16 cellular contexts compared by ENCODE assay signal in genomic region chr1:205470131-205470530, GRCh38. TPM values are rescaled to one million over a fixed set of nuclear protein-coding genes. Genes with fewer than 3 reads are reported as not detected.
DNase-seq lines count a peak whose midpoint lies in the region; ATAC-seq, FAIRE-seq and TF ChIP-seq lines count a peak whose summit lies in the region.
"Had no signal": no experiment of that assay in that cellular context is flagged by ENCODE, and none has a peak within 500 bp of the region (broad histone marks: within the 10 kb centered on the region; RNA-seq: fewer than 3 reads in every experiment).

No MANE protein-coding gene starts in this region.

- H3K36me3 Mint-ChIP-seq in Calu3 (ENCODE audit: insufficient read depth, unreplicated experiment), result no peaks in the 10 kb centered on the region
- H3K36me3 Mint-ChIP-seq in GM23338 (ENCODE audit: low read depth), result peaks cover 6% of the 10 kb centered on the region; the same call in 1 of the 3 replicates
- H3K36me3 Mint-ChIP-seq in progenitor cell of endocrine pancreas (ENCODE audit: insufficient read depth), result no peaks in the 10 kb centered on the region
- H3K36me3 Mint-ChIP-seq: CD14-positive monocyte had no signal

- H3K4me1 ChIP-seq in GM23338 (ENCODE audit: insufficient read depth) (peaks cover 21% of the 10 kb centered on the region), endothelial cell of umbilical vein (ENCODE audit: control insufficient read depth, extremely low read depth, insufficient read depth, low read length) (no peaks in the 10 kb centered on the region)
- H3K4me1 ChIP-seq: A549, Caco-2 had no signal

- ATAC-seq in GM23338 (no peak), omental fat pad (ENCODE audit: low FRiP score) (no peak), HG02970 (IDR thresholded peaks at IDR 0.05; ENCODE audit: low FRiP score, unreplicated experiment) (no peak)

- no peak overlapping the region for H3K9ac ChIP-seq in endothelial cell of umbilical vein (replicated peaks; ENCODE audit: extremely low read depth, insufficient read depth, low read length)
- H3K9ac ChIP-seq: GM23248 had no signal

- H3F3A ChIP-seq in GM23338 (replicated peaks; ENCODE audit: low read depth), result peaks cover 7% of the 10 kb centered on the region; the same call in 1 of the 2 replicates

- H3K27me3 Mint-ChIP-seq in Calu3 (ENCODE audit: unreplicated experiment), result peaks cover 28% of the 10 kb centered on the region
- peaks cover 17% of the 10 kb centered on the region for H3K27me3 Mint-ChIP-seq in GM23338 (ENCODE audit: insufficient read depth, low read depth, poor library complexity)
- H3K27me3 Mint-ChIP-seq in progenitor cell of endocrine pancreas, result peaks cover 35% of the 10 kb centered on the region

- H3K4me1 Mint-ChIP-seq in Calu3 (ENCODE audit: low read depth, unreplicated experiment), result no peaks in the 10 kb centered on the region
- peaks cover 27% of the 10 kb centered on the region for H3K4me1 Mint-ChIP-seq in GM23338
- peaks cover 16% of the 10 kb centered on the region for H3K4me1 Mint-ChIP-seq in progenitor cell of endocrine pancreas (ENCODE audit: low read depth)
- H3K4me1 Mint-ChIP-seq: CD14-positive monocyte had no signal

- H3K9me3 ChIP-seq in endothelial cell of umbilical vein (replicated peaks; ENCODE audit: control insufficient read depth, insufficient read depth, low read length), result no peaks in the 10 kb centered on the region

- TF ChIP-seq POLR2A in endothelial cell of umbilical vein (IDR thresholded peaks at IDR 0.05; ENCODE audit: low read depth, low read length), result no peak

- H2AFZ ChIP-seq in GM23338 (peak overlapping the region; percentile 59; the same call in 1 of the 2 replicates), endothelial cell of umbilical vein (ENCODE audit: low read depth, low read length) (no peak overlapping the region)
- H2AFZ ChIP-seq: GM23248 had no signal

- no peak for TF ChIP-seq CTCF in Calu3 (IDR thresholded peaks at IDR 0.05; ENCODE audit: unreplicated experiment)
- no peak for TF ChIP-seq CTCF in GM23338 (conservative IDR thresholded peaks at IDR 0.05; ENCODE audit: low read depth in 2 of 2)
- no peak for TF ChIP-seq CTCF in endothelial cell of umbilical vein (IDR thresholded peaks at IDR 0.05; ENCODE audit: extremely low read depth in 1 of 2, insufficient read depth in 1 of 2, low read depth in 1 of 2, low read length in 2 of 2)
- TF ChIP-seq CTCF in progenitor cell of endocrine pancreas (IDR thresholded peaks at IDR 0.05; ENCODE audit: unreplicated experiment), result no peak
- no peak for TF ChIP-seq CTCF in omental fat pad (IDR thresholded peaks at IDR 0.05)

- no peaks in the 10 kb centered on the region for H3K27me3 ChIP-seq in GM23338 (ENCODE audit: insufficient read depth)
- H3K27me3 ChIP-seq in endothelial cell of umbilical vein (ENCODE audit: control insufficient read depth in 2 of 2, insufficient read depth in 2 of 2, low read length in 2 of 2), result peaks cover 5 to 9% of the 10 kb centered on the region in 2 experiments

- POLR2A ChIA-PET in endothelial cell of umbilical vein (lab: Charles Lee), result no interaction called here

- H3K4me3 ChIP-seq in GM23338 (no peak overlapping the region), endothelial cell of umbilical vein (replicated peaks in 1 of 3; ENCODE audit: insufficient read depth in 1 of 3, low read depth in 1 of 3, low read length in 3 of 3) (no peak overlapping the region)
- H3K4me3 ChIP-seq: A549, GM23248 had no signal

- H3K9me2 ChIP-seq in GM23338 (ENCODE audit: insufficient read depth), result no peaks in the 10 kb centered on the region

- H3K27ac ChIP-seq in GM23338 (ENCODE audit: low read depth) (no peak overlapping the region), endothelial cell of umbilical vein (ENCODE audit: insufficient read depth, low read depth, low read length) (no peak overlapping the region)
- H3K27ac ChIP-seq: A549, GM23248 had no signal

- peak; percentile 49 for DNase-seq in Calu3
- no peak for DNase-seq in GM23338 (ENCODE audit: low spot score)
- DNase-seq in endothelial cell of umbilical vein (ENCODE audit: low read depth, low spot score), result no peak
- DNase-seq in progenitor cell of endocrine pancreas (ENCODE audit: low spot score, unreplicated experiment), result no peak
- DNase-seq in omental fat pad (ENCODE audit: low spot score), result no peak
- DNase-seq in glomerular visceral epithelial cell (ENCODE audit: extremely low spot score), result no peak
- DNase-seq: Caco-2, GM23248 had no signal

- no peaks in the 10 kb centered on the region for H3K79me2 ChIP-seq in GM23338 (replicated peaks; ENCODE audit: insufficient read depth)
- no peaks in the 10 kb centered on the region for H3K79me2 ChIP-seq in endothelial cell of umbilical vein (ENCODE audit: control insufficient read depth, insufficient read depth, low read length)

- intact Hi-C loops in Calu3 (cut with micrococcal nuclease; ENCODE audit: unreplicated experiment), result loop anchor here (2.0 kb wide), 1 partner anchor 27 kb away; no protein-coding TSS in a partner anchor
- intact Hi-C loops in endothelial cell of umbilical vein (cut with micrococcal nuclease), result no loop called here

- dilution Hi-C loops in endothelial cell of umbilical vein (cut with MboI; ENCODE audit: extremely low pct_ligation_motif_present, low sequenced_read_pairs), result no loop called here

- peaks cover 2% of the 10 kb centered on the region for H3K9me3 Mint-ChIP-seq in Calu3 (ENCODE audit: low read depth, unreplicated experiment)
- H3K9me3 Mint-ChIP-seq in GM23338, result peaks cover 4% of the 10 kb centered on the region; the same call in 2 of the 3 replicates
- H3K9me3 Mint-ChIP-seq in progenitor cell of endocrine pancreas (ENCODE audit: low read depth), result peaks cover 4% of the 10 kb centered on the region

- BruUV-seq in Calu3 (replicated peaks; lab: Mats Ljungman, UMichigan) (no TSS peak), endothelial cell of umbilical vein (replicated peaks; lab: Mats Ljungman, UMichigan) (no TSS peak)

- no peaks in the 10 kb centered on the region for H4K20me1 ChIP-seq in GM23338 (replicated peaks; ENCODE audit: insufficient read depth)
- H4K20me1 ChIP-seq in endothelial cell of umbilical vein (replicated peaks; ENCODE audit: control insufficient read depth, extremely low read depth, insufficient read depth, low read length), result no peaks in the 10 kb centered on the region

- no peak overlapping the region for H3K27ac Mint-ChIP-seq in Calu3 (ENCODE audit: unreplicated experiment)
- H3K27ac Mint-ChIP-seq in GM23338, result no peak overlapping the region
- H3K27ac Mint-ChIP-seq in progenitor cell of endocrine pancreas, result peak overlapping the region; percentile 60
- H3K27ac Mint-ChIP-seq: CD14-positive monocyte; CD8-positive, alpha-beta memory T cell had no signal

- CTCF ChIA-PET in Calu3 (lab: Charles Lee), result interaction anchor here (0.7 to 1.5 kb wide), 9 partner anchors 13 to 94 kb away, joined by 3 to 9 read pairs (median 5); no protein-coding TSS in a partner anchor
- CTCF ChIA-PET in endothelial cell of umbilical vein (lab: Charles Lee), result interaction anchor here (0.5 to 1.5 kb wide), 3 partner anchors 15 to 149 kb away, joined by 3 to 4 read pairs (median 3); no protein-coding TSS in a partner anchor

- no peak overlapping the region for H3K4me2 ChIP-seq in GM23338
- H3K4me2 ChIP-seq in endothelial cell of umbilical vein (ENCODE audit: insufficient read depth, low read length), result no peak overlapping the region
- H3K4me2 ChIP-seq: A549 had no signal

- H3K4me3 Mint-ChIP-seq in Calu3 (ENCODE audit: low read depth, unreplicated experiment) (no peak overlapping the region), GM23338 (no peak overlapping the region), progenitor cell of endocrine pancreas (ENCODE audit: low read depth) (no peak overlapping the region)
- H3K4me3 Mint-ChIP-seq: CD14-positive monocyte; CD8-positive, alpha-beta memory T cell; IgD-negative memory B cell had no signal

- H3K36me3 ChIP-seq in GM23338 (ENCODE audit: insufficient read depth) (no peaks in the 10 kb centered on the region), endothelial cell of umbilical vein (ENCODE audit: control insufficient read depth in 2 of 2, extremely low read depth in 1 of 2, insufficient read depth in 2 of 2, low read length in 2 of 2) (no peaks in the 10 kb centered on the region)

- H3K9me1 ChIP-seq in endothelial cell of umbilical vein (replicated peaks; ENCODE audit: control insufficient read depth, extremely low read depth, insufficient read depth, low read length), result no peaks in the 10 kb centered on the region

- FAIRE-seq in endothelial cell of umbilical vein (lab: Jason Lieb, UNC), result peak; percentile 48
- FAIRE-seq: A549 had no signal

RNA-seq across cellular contexts. Expression of gene BLACAT1, which starts 14.3 kb away (rescaled TPM):
- total RNA-seq in Calu3 (2022) (14.2 TPM in 2 replicates), endothelial cell of umbilical vein (not detected in 2 replicates), progenitor cell of endocrine pancreas (6.3 and 6.7 TPM in 2 replicates), omental fat pad (under 1 TPM in 2 of 4 donors, not detected in 2; 0.36 to 0.65 TPM)
- total RNA-seq in GM23338 (2014; rRNA removed; shearing (Covaris generic)), result 5.6 and 6.2 TPM in 2 replicates
- polyA plus RNA-seq in GM23338 (2016; fragmentation: Nextera tagmentation; extraction: Ambion mirVana) (1.5 and 1.6 TPM in 2 replicates), endothelial cell of umbilical vein (not detected in 2 replicates)
- polyA plus RNA-seq in endothelial cell of umbilical vein (2011; cell fraction: cytosol; rRNA removed), result not detected in 2 replicates
- polyA plus RNA-seq in endothelial cell of umbilical vein (2011; cell fraction: nucleus; rRNA removed), result not detected in 2 replicates
- polyA plus RNA-seq in endothelial cell of umbilical vein (2012), result not detected in 2 replicates
- not detected in 2 replicates for polyA minus RNA-seq in endothelial cell of umbilical vein
- polyA minus RNA-seq in endothelial cell of umbilical vein (2011; cell fraction: cytosol; rRNA and poly(A)+ RNA removed), result not detected
- polyA minus RNA-seq in endothelial cell of umbilical vein (2011; cell fraction: nucleus; rRNA and poly(A)+ RNA removed), result not detected in 2 replicates
- total RNA-seq: GM23248 had no signal
- polyA plus RNA-seq: CD14-positive monocyte; CD8-positive, alpha-beta memory T cell; GM23248; IgD-negative memory B cell had no signal

RNA-seq across cellular contexts. Expression of gene CDK18, which starts 34.3 kb away (rescaled TPM):
- 42.1 and 44.0 TPM in 2 replicates for total RNA-seq in Calu3 (2022)
- 34.3 and 46.5 TPM in 2 replicates for total RNA-seq in GM23338 (2014; rRNA removed; shearing (Covaris generic))
- 17.3 and 21.1 TPM in 2 replicates for polyA plus RNA-seq in GM23338 (2016; fragmentation: Nextera tagmentation; extraction: Ambion mirVana)
- total RNA-seq in endothelial cell of umbilical vein, result 0.32 and 1.2 TPM in 2 replicates
- 0.13 and 0.17 TPM in 2 replicates for polyA plus RNA-seq in endothelial cell of umbilical vein
- polyA plus RNA-seq in endothelial cell of umbilical vein (2011; cell fraction: cytosol; rRNA removed), result 0.15 and 0.20 TPM in 2 replicates
- polyA plus RNA-seq in endothelial cell of umbilical vein (2011; cell fraction: nucleus; rRNA removed), result 0.28 and 0.87 TPM in 2 replicates
- polyA plus RNA-seq in endothelial cell of umbilical vein (2012), result 0.13 and 0.14 TPM in 2 replicates
- polyA minus RNA-seq in endothelial cell of umbilical vein, result 0.04 TPM in 1 of 2 replicates, not detected in the other
- 6.6 TPM for polyA minus RNA-seq in endothelial cell of umbilical vein (2011; cell fraction: cytosol; rRNA and poly(A)+ RNA removed)
- 0.53 and 0.67 TPM in 2 replicates for polyA minus RNA-seq in endothelial cell of umbilical vein (2011; cell fraction: nucleus; rRNA and poly(A)+ RNA removed)
- 23.9 and 24.5 TPM in 2 replicates for total RNA-seq in progenitor cell of endocrine pancreas
- total RNA-seq in omental fat pad, result 1 to 10 TPM; 2.8 to 9.0 (median 5.3) TPM
- total RNA-seq: GM23248 had no signal
- polyA plus RNA-seq: GM23248 had no signal

RNA-seq across cellular contexts. Expression of gene LEMD1, which starts 48.3 kb away (rescaled TPM):
- 15.3 and 17.2 TPM in 2 replicates for total RNA-seq in Calu3 (2022)
- total RNA-seq in GM23338 (2014; rRNA removed; shearing (Covaris generic)), result 10.7 and 14.7 TPM in 2 replicates
- 3.7 and 4.7 TPM in 2 replicates for polyA plus RNA-seq in GM23338 (2016; fragmentation: Nextera tagmentation; extraction: Ambion mirVana)
- not detected in 2 replicates for total RNA-seq in endothelial cell of umbilical vein
- polyA plus RNA-seq in endothelial cell of umbilical vein, result not detected in 2 replicates
- polyA plus RNA-seq in endothelial cell of umbilical vein (2011; cell fraction: cytosol; rRNA removed), result not detected in 2 replicates
- not detected in 2 replicates for polyA plus RNA-seq in endothelial cell of umbilical vein (2011; cell fraction: nucleus; rRNA removed)
- polyA plus RNA-seq in endothelial cell of umbilical vein (2012), result not detected in 2 replicates
- not detected in 2 replicates for polyA minus RNA-seq in endothelial cell of umbilical vein
- polyA minus RNA-seq in endothelial cell of umbilical vein (2011; cell fraction: cytosol; rRNA and poly(A)+ RNA removed), result not detected
- not detected in 2 replicates for polyA minus RNA-seq in endothelial cell of umbilical vein (2011; cell fraction: nucleus; rRNA and poly(A)+ RNA removed)
- total RNA-seq in progenitor cell of endocrine pancreas, result 13.9 and 15.2 TPM in 2 replicates
- 1 to 10 TPM in 1 of 4 donors, not detected in 3; 1.7 TPM for total RNA-seq in omental fat pad
- total RNA-seq: Caco-2, GM23248, HT1080 had no signal
- polyA plus RNA-seq: AG04450; BJ; CD14-positive monocyte; CD8-positive, alpha-beta memory T cell; GM23248; IgD-negative memory B cell had no signal
